In genomic region chr12:104721065-104721458, GRCh38 we compare ENCODE assay signal across 12 cellular contexts.
DNase-seq lines count a peak whose midpoint lies in the region; ATAC-seq and TF ChIP-seq lines count a peak whose summit lies in the region.
"Had no signal": no experiment of that assay in that cellular context is flagged by ENCODE, and none has a peak within 500 bp of the region (broad histone marks: within the 10 kb centered on the region; RNA-seq: fewer than 3 reads in every experiment).

No MANE protein-coding gene starts in this region.

- H3K4me3 ChIP-seq in BLaER1: peak overlapping the region; percentile 56
- H3K4me3 ChIP-seq in neutrophil (ENCODE audit: low read depth in 1 of 2, low read length in 1 of 2): peak overlapping the region; percentile 55 to 74

- no peaks in the 10 kb centered on the region for H3K27me3 ChIP-seq in BLaER1
- no peaks in the 10 kb centered on the region for H3K27me3 ChIP-seq in neutrophil

- peak; percentile 12 for ATAC-seq in HG03354 (IDR thresholded peaks at IDR 0.05; ENCODE audit: poor library complexity, severe bottlenecking, unreplicated experiment)
- no peak for ATAC-seq in HG02798 (IDR thresholded peaks at IDR 0.05; ENCODE audit: poor library complexity, unreplicated experiment)
- ATAC-seq: HCT116 had no signal

- H3K36me3 ChIP-seq in BLaER1: peaks cover 18% of the 10 kb centered on the region
- peaks cover 3% of the 10 kb centered on the region for H3K36me3 ChIP-seq in neutrophil

- H3K4me2 ChIP-seq in BLaER1: peak overlapping the region; percentile 89

- H3K27ac ChIP-seq in BLaER1 (peak overlapping the region; percentile 81), cingulate gyrus (ENCODE audit: low read depth, low read length) (peak overlapping the region; percentile 70), neutrophil (peak overlapping the region; percentile 95)
- H3K27ac ChIP-seq: C4-2B had no signal

- no peaks in the 10 kb centered on the region for H3K9me3 ChIP-seq in BLaER1
- H3K9me3 ChIP-seq in neutrophil: no peaks in the 10 kb centered on the region

- H4K20me1 ChIP-seq in BLaER1: peaks cover 100% of the 10 kb centered on the region

- DNase-seq in NCI-H748 (lab: John Stamatoyannopoulos, UW; ENCODE audit: unreplicated experiment) (no peak), activated gamma-delta T cell treated with Interleukin-2 at 50 U/mL for 16 hours (no peak), hepatic stellate cell (ENCODE audit: low spot score) (no peak)
- DNase-seq: KG1, occipital lobe had no signal

- peak overlapping the region; percentile 69 for H3K9ac ChIP-seq in BLaER1

- TF ChIP-seq CTCF in neutrophil (IDR thresholded peaks at IDR 0.05): no peak

- H3K4me1 ChIP-seq in BLaER1 (peaks cover 83% of the 10 kb centered on the region), neutrophil (ENCODE audit: control insufficient read depth in 1 of 2, insufficient read depth in 1 of 2, low read depth in 1 of 2, low read length in 1 of 2) (peaks cover 23% of the 10 kb centered on the region in 2 experiments)
